ENCODE assay signal across 18 cellular contexts in genomic region chr10:14414901-14415300, GRCh38.
DNase-seq lines count a peak whose midpoint lies in the region; ATAC-seq lines count a peak whose summit lies in the region.
"Had no signal": no experiment of that assay in that cellular context is flagged by ENCODE, and none has a peak within 500 bp of the region (broad histone marks: within the 10 kb centered on the region; RNA-seq: fewer than 3 reads in every experiment).

No MANE protein-coding gene starts in this region.

- DNase-seq in Ammon's horn (ENCODE audit: low spot score) (peak; percentile 23), LHCN-M2 (ENCODE audit: low read depth) (peak; percentile 97), cerebellar cortex (ENCODE audit: low spot score) (peak; percentile 62), kidney tubule cell (ENCODE audit: low spot score) (peak; percentile 12), NCI-H1694 (lab: John Stamatoyannopoulos, UW) (no peak), COLO668 (lab: John Stamatoyannopoulos, UW; ENCODE audit: unreplicated experiment) (no peak), 8988T (no peak)
- DNase-seq: activated CD4-positive, CD25-positive, alpha-beta regulatory T cell; activated CD8-positive, alpha-beta memory T cell treated with anti-CD3 and anti-CD28 coated beads, Interleukin-2, amount 10 ng/mL, durations not matched to agents 7 days and 5 days; activated effector memory CD4-positive, alpha-beta T cell treated with anti-CD3 and anti-CD28 coated beads, Interleukin-2, amount 50 U/mL, for 16 hours; anterior cingulate cortex; NCI-H1417; SHP77 treated with DMSO at 0.1 percent for 48 hours; stimulated activated CD4-positive, alpha-beta T cell treated with anti-CD3 and anti-CD28 coated beads, Interleukin-4, amount 100 ng/mL, for 1 hour; T-helper 17 cell had no signal

- no peak for ATAC-seq in GM18511 (IDR thresholded peaks at IDR 0.05; ENCODE audit: unreplicated experiment)
- ATAC-seq: activated CD8-positive, alpha-beta memory T cell treated with anti-CD3 and anti-CD28 coated beads, Interleukin-2, amount 10 ng/mL, durations not matched to agents 7 days and 5 days; K562; sciatic nerve; T-helper 17 cell had no signal

Comparison
In these comparisons a context has a peak if more than half of its experiments do, and no peak if none do; other contexts are left out.
1. DNase-seq: peak in Ammon's horn (single experiment), LHCN-M2 (single experiment), cerebellar cortex (single experiment) and kidney tubule cell (single experiment); none in NCI-H1694 (single experiment), COLO668 (single experiment) and 8988T (single experiment).